8 cellular contexts compared by ENCODE assay signal in the genomic region with DNA sequence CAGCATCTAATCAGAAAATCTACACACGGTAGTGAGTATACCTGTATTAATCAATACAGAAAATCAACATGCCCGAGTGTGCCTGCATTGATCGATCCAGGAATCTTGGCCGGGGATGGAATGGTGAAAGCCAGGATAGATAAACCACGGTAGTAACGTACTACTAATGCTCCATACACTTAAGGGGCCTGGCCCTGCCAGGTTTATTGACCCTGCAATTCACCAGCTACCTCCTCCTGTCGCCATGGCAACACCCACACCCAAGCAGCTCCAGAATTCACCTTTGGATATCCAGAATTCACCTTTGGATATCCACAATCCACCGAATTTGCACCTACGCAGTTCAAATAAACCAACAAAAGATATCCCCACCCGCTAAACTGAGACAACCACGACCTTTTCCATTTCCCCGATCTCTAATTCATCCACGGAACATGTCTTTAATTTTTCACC.
DNase-seq lines count a peak whose midpoint lies in the region; ATAC-seq lines count a peak whose summit lies in the region.

No MANE protein-coding gene starts in this region.

- H3K4me3 ChIP-seq in iPS-15b (ENCODE audit: low read depth, low read length), result peak overlapping the region; percentile 84

- peaks cover 13% of the 10 kb centered on the region for H3K27me3 ChIP-seq in iPS-15b (ENCODE audit: control insufficient read depth, insufficient read depth, low read length)

- H3K9me3 ChIP-seq in iPS-15b (ENCODE audit: control insufficient read depth, insufficient read depth, low read length), result no peaks in the 10 kb centered on the region

- H3K9ac ChIP-seq in iPS-15b (ENCODE audit: low read depth, low read length), result peak overlapping the region; percentile 86

- no peaks in the 10 kb centered on the region for H3K36me3 ChIP-seq in iPS-15b (ENCODE audit: control insufficient read depth, insufficient read depth, low read length)

- ATAC-seq in stimulated activated naive CD8-positive, alpha-beta T cell treated with anti-CD3 and anti-CD28 coated beads, Interleukin-15, Interleukin-2, amounts not matched to agents 100 U/mL and 50 U/mL, for 24 hours, result no peak
- no peak for ATAC-seq in GM18861 (IDR thresholded peaks at IDR 0.05; ENCODE audit: unreplicated experiment)
- no peak for ATAC-seq in GM19351 (IDR thresholded peaks at IDR 0.05; ENCODE audit: unreplicated experiment)
- ATAC-seq in HG02981 (IDR thresholded peaks at IDR 0.05; ENCODE audit: unreplicated experiment), result no peak

- DNase-seq in ELF-1 (ENCODE audit: low read depth, low spot score) (peak; percentile 61), NCI-H1417 treated with DMSO at 0.1 percent for 48 hours (lab: John Stamatoyannopoulos, UW) (peak; percentile 35)
- peak; percentile 14 for DNase-seq in activated naive CD4-positive, alpha-beta T cell treated with anti-CD3 and anti-CD28 coated beads, Interleukin-2, amount 50 U/mL, for 16 hours
- DNase-seq in stimulated activated naive CD8-positive, alpha-beta T cell treated with anti-CD3 and anti-CD28 coated beads, Interleukin-15, Interleukin-2, amounts not matched to agents 100 U/mL and 50 U/mL, for 24 hours, result peak; percentile 49

- peaks cover 3% of the 10 kb centered on the region for H3K4me1 ChIP-seq in iPS-15b (ENCODE audit: control insufficient read depth, insufficient read depth, low read length)
